ENCODE assay signal across 12 cellular contexts in the genomic region with DNA sequence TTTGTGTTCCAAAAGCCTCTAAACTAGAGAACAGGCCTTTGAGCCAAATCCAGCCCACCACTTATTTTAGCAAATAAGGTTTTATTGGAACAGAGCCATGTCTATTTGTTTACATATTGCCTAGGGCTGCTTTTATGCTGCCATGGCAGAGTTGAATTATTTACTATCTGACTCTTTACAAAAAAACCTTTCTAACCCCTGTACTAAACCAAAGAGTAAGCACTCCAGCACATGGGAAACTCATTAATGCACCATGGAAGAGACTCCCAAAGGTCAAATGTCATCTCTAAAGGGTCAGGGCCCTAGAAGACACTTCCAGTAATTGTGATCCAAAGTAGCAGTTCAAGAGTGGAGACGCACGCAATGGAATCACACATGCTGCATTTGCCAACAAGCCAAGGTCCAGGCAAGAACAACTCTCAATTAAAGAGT. TPM values are rescaled to one million over a fixed set of nuclear protein-coding genes. Genes with fewer than 3 reads are reported as not detected.
A peak's percentile ranks its signal among the peaks of the same experiment; 100 is the strongest.
DNase-seq lines count a peak whose midpoint lies in the region; ATAC-seq, FAIRE-seq and TF ChIP-seq lines count a peak whose summit lies in the region.
"Had no signal": no experiment of that assay in that cellular context is flagged by ENCODE, and none has a peak within 500 bp of the region (broad histone marks: within the 10 kb centered on the region; RNA-seq: fewer than 3 reads in every experiment).

No MANE protein-coding gene starts in this region.

- no peak for TF ChIP-seq CTCF in WTC11 (IDR thresholded peaks at IDR 0.05)
- no peak for TF ChIP-seq CTCF in HepG2 (CRISPR knock-in tag; IDR thresholded peaks at IDR 0.05)
- TF ChIP-seq CTCF in transverse colon (IDR thresholded peaks at IDR 0.05), result no peak

- H3K79me2 ChIP-seq in HepG2 (ENCODE audit: insufficient read depth, low read length), result peaks cover 78% of the 10 kb centered on the region

- H3K4me1 ChIP-seq in HepG2 (ENCODE audit: insufficient read depth, low read length) (peaks cover 65% of the 10 kb centered on the region), transverse colon (peaks cover 4 to 29% (median 12%) of the 10 kb centered on the region in 4 donors)

- H3K4me2 ChIP-seq in HepG2 (ENCODE audit: low read depth, low read length), result peak overlapping the region; percentile 74

- peaks cover 27% of the 10 kb centered on the region for H3K36me3 Mint-ChIP-seq in WTC11

- TF ChIP-seq EP300 in HepG2 (IDR thresholded peaks at IDR 0.05; ENCODE audit: low read depth in 2 of 2, low read length in 2 of 2), result peak in 1 of 2 experiments; percentile 49; a peak in 1 of 4 replicates
- TF ChIP-seq EP300 in HepG2 (CRISPR knock-in tag; IDR thresholded peaks at IDR 0.05; ENCODE audit: borderline replicate concordance), result no peak
- TF ChIP-seq EP300 in transverse colon (IDR thresholded peaks at IDR 0.05; ENCODE audit: low read depth), result no peak

- H3K9me3 ChIP-seq in HepG2 (ENCODE audit: low read length) (peaks cover 12% of the 10 kb centered on the region), transverse colon (peaks cover 4 to 12% of the 10 kb centered on the region in 2 donors)
- H3K9me3 ChIP-seq: SJSA1 had no signal

- H3K27me3 ChIP-seq in HepG2 (ENCODE audit: control insufficient read depth in 1 of 2, insufficient read depth in 2 of 2, low read length in 2 of 2), result no peaks in the 10 kb centered on the region
- no peaks in the 10 kb centered on the region for H3K27me3 ChIP-seq in transverse colon
- H3K27me3 ChIP-seq: SJSA1 had no signal

- DNase-seq in DMS53 (lab: John Stamatoyannopoulos, UW), result peak; percentile 5
- no peak for DNase-seq in DMS53 treated with DMSO at 0.1 percent for 48 hours (lab: John Stamatoyannopoulos, UW; ENCODE audit: unreplicated experiment)
- no peak for DNase-seq in WTC11 (ENCODE audit: low spot score)
- no peak for DNase-seq in HepG2 (ENCODE audit: low spot score)
- DNase-seq in transverse colon, result no peak
- no peak for DNase-seq in islet precursor cell
- DNase-seq: occipital lobe had no signal

- peak overlapping the region; percentile 75 for H3K4me3 Mint-ChIP-seq in WTC11

- intact Hi-C loops in HepG2 (cut with micrococcal nuclease; ENCODE audit: unreplicated experiment), result no loop called here
- intact Hi-C loops in transverse colon (cut with DNase I; ENCODE audit: low total_unique reads), result no loop called here

- H3K27ac ChIP-seq in HepG2 (ENCODE audit: extremely low read length, insufficient read depth, low read length), result peak overlapping the region; percentile 58
- peak overlapping the region; percentile 63 to 81 (median 67) for H3K27ac ChIP-seq in transverse colon
- H3K27ac ChIP-seq: SJSA1 had no signal

- TF ChIP-seq RAD21 in HepG2 (CRISPR knock-in tag; IDR thresholded peaks at IDR 0.05), result no peak

- no peak for TF ChIP-seq POLR2A in HepG2 (IDR thresholded peaks at IDR 0.05; ENCODE audit: insufficient read depth in 1 of 2, low read depth in 2 of 2, low read length in 2 of 2)
- no peak for TF ChIP-seq POLR2A in transverse colon (IDR thresholded peaks at IDR 0.05)

- no peak for ATAC-seq in WTC11
- ATAC-seq in HepG2, result peak; percentile 23; the same call in 2 of the 3 replicates
- no peak for ATAC-seq in GM21367 (IDR thresholded peaks at IDR 0.05; ENCODE audit: unreplicated experiment)
- ATAC-seq in GM19452 (IDR thresholded peaks at IDR 0.05; ENCODE audit: unreplicated experiment), result no peak
- ATAC-seq: K562 had no signal

- H2AFZ ChIP-seq in HepG2 (ENCODE audit: low read length), result peak overlapping the region; percentile 28

- no peaks in the 10 kb centered on the region for H3K27me3 Mint-ChIP-seq in WTC11 (ENCODE audit: low read depth)

- H4K20me1 ChIP-seq in HepG2 (ENCODE audit: insufficient read depth, low read length), result no peaks in the 10 kb centered on the region

- FAIRE-seq in HepG2 (lab: Jason Lieb, UNC), result no peak
- FAIRE-seq: bronchial epithelial cell, K562 had no signal

- WGBS in HepG2 (ENCODE audit: low lambda C conversion rate), result 14% methylated on average over 2 of the region's 2 CpGs
- 74 to 80% methylated on average over 1 to 2 of the region's 2 CpGs for WGBS in transverse colon (ENCODE audit: low coverage in 1 of 2), 2 donors

- CTCF ChIA-PET in WTC11 (lab: Charles Lee), result no interaction called here
- CTCF ChIA-PET in HepG2 (lab: Yijun Ruan, JAX; ENCODE audit: low intra/inter-chr PET ratio, low total read pairs), result no interaction called here

- peak overlapping the region; percentile 56 for H3K9ac ChIP-seq in HepG2 (ENCODE audit: insufficient read depth, low read depth, low read length)

- in situ Hi-C loops in HepG2 (cut with HindIII; ENCODE audit: extremely low pct_ligation_motif_present, low pct_unique_long_range_greater_than_20kb) (no loop called here), transverse colon (cut with MboI; ENCODE audit: low pct_ligation_motif_present in 1 of 4, low pct_unique_long_range_greater_than_20kb in 1 of 4, low sequenced_read_pairs in 3 of 4) (no loop called here)

- H3K4me3 ChIP-seq in HepG2 (replicated peaks in 1 of 3; ENCODE audit: insufficient read depth in 1 of 3, low read depth in 2 of 3, low read length in 3 of 3) (peak overlapping the region in 1 of 3 experiments; percentile 31; a peak in 1 of 6 replicates), transverse colon (no peak overlapping the region)
- H3K4me3 ChIP-seq: K562, SJSA1 had no signal

- POLR2A ChIA-PET in WTC11 (lab: Charles Lee), result interaction anchor here (2.8 kb wide), 1 partner anchor 23 kb away, joined by 12 read pairs; a partner anchor contains a TSS
- POLR2A ChIA-PET in HepG2 (lab: Yijun Ruan, JAX), result no interaction called here

- no TSS peak for BruUV-seq in HepG2 (replicated peaks; lab: Mats Ljungman, UMichigan)

- H3K36me3 ChIP-seq in HepG2 (replicated peaks in 1 of 2; ENCODE audit: control insufficient read depth in 1 of 2, insufficient read depth in 2 of 2, low read length in 2 of 2), result peaks cover 0 to 1% of the 10 kb centered on the region in 2 experiments; a peak in 1 of 5 replicates
- no peaks in the 10 kb centered on the region for H3K36me3 ChIP-seq in transverse colon
- H3K36me3 ChIP-seq: SJSA1 had no signal

- H3K4me1 Mint-ChIP-seq in WTC11, result peaks cover 64% of the 10 kb centered on the region

- H3K27ac Mint-ChIP-seq in WTC11, result peak overlapping the region; percentile 99

- H3K9me3 Mint-ChIP-seq in WTC11, result peaks cover 20% of the 10 kb centered on the region

TF ChIP-seq in WTC11, 78 proteins besides CTCF, POLR2A, EP300 and RAD21 (continues in another document):
- no peak for TF ChIP-seq ZNF263 (CRISPR knock-in tag; IDR thresholded peaks at IDR 0.05; ENCODE audit: low read depth)

RNA-seq across cellular contexts. Expression of a gene that starts 22.3 kb away (rescaled TPM):
- total RNA-seq in WTC11 (2021) (81.6 to 87.7 TPM (median 84.1 TPM) in 3 replicates), HepG2 (2016; rRNA removed; fragmentation: Illumina TruSeq; extraction: Trizol) (10.3 and 10.4 TPM in 2 replicates), transverse colon (10 to 100 TPM in 3 of 4 donors, 1 to 10 TPM in 1; 10.0 to 34.8 (median 19.5) TPM)
- total RNA-seq in HepG2 (2016; cell fraction: cytosol; rRNA removed; fragmentation: Illumina TruSeq; extraction: Trizol; ENCODE audit: low read depth), result 15.7 and 16.3 TPM in 2 replicates
- 9.3 and 10.1 TPM in 2 replicates for total RNA-seq in HepG2 (2016; cell fraction: insoluble cytoplasmic fraction; rRNA removed; fragmentation: Illumina TruSeq; extraction: Trizol)
- total RNA-seq in HepG2 (2016; cell fraction: membrane; rRNA removed; fragmentation: Illumina TruSeq; extraction: Trizol), result 10.0 and 10.5 TPM in 2 replicates
- total RNA-seq in HepG2 (2016; cell fraction: nucleus; rRNA removed; fragmentation: Illumina TruSeq; extraction: Trizol), result 13.6 and 13.9 TPM in 2 replicates
- polyA plus RNA-seq in HepG2 (2011; rRNA removed), result 19.5 and 28.6 TPM in 2 replicates
- 15.3 and 24.4 TPM in 2 replicates for polyA plus RNA-seq in HepG2 (2011; cell fraction: cytosol; rRNA removed)
- polyA plus RNA-seq in HepG2 (2011; cell fraction: nucleus; rRNA removed), result 25.7 and 37.4 TPM in 2 replicates
- 15.1 and 15.2 TPM in 2 replicates for polyA plus RNA-seq in HepG2 (2012)
- polyA plus RNA-seq in HepG2 (2016; cell fraction: cytosol; fragmentation: Illumina TruSeq; extraction: Trizol; ENCODE audit: low read depth), result 3.0 and 3.8 TPM in 2 replicates
- polyA plus RNA-seq in HepG2 (2016; cell fraction: insoluble cytoplasmic fraction; fragmentation: Illumina TruSeq; extraction: Trizol; ENCODE audit: low read depth), result 9.7 and 12.3 TPM in 2 replicates
- polyA plus RNA-seq in HepG2 (2016; cell fraction: membrane; fragmentation: Illumina TruSeq; extraction: Trizol; ENCODE audit: low read depth), result 5.5 and 5.6 TPM in 2 replicates
- 8.8 and 10.8 TPM in 2 replicates for polyA plus RNA-seq in HepG2 (2016; cell fraction: nucleus; fragmentation: Illumina TruSeq; extraction: Trizol; ENCODE audit: insufficient read depth, low read depth)
- 52.4 and 58.7 TPM in 2 replicates for polyA minus RNA-seq in HepG2 (2011; rRNA and poly(A)+ RNA removed; ENCODE audit: low replicate concordance)
- 23.8 and 35.0 TPM in 2 replicates for polyA minus RNA-seq in HepG2 (2011; cell fraction: cytosol; rRNA and poly(A)+ RNA removed)
- 44.6 and 59.5 TPM in 2 replicates for polyA minus RNA-seq in HepG2 (2011; cell fraction: nucleus; rRNA and poly(A)+ RNA removed)

RNA-seq across cellular contexts. Expression of a gene that starts 22.8 kb away (rescaled TPM):
- total RNA-seq in WTC11 (2021) (6.4 to 6.7 TPM (median 6.5 TPM) in 3 replicates), HepG2 (2016; rRNA removed; fragmentation: Illumina TruSeq; extraction: Trizol) (0.55 and 0.66 TPM in 2 replicates), transverse colon (1 to 10 TPM in 2 of 4 donors, under 1 TPM in 1, not detected in 1; 0.41 to 5.4 (median 1.6) TPM)
- not detected in 2 replicates for total RNA-seq in HepG2 (2016; cell fraction: cytosol; rRNA removed; fragmentation: Illumina TruSeq; extraction: Trizol; ENCODE audit: low read depth)
- 0.54 TPM in 2 replicates for total RNA-seq in HepG2 (2016; cell fraction: insoluble cytoplasmic fraction; rRNA removed; fragmentation: Illumina TruSeq; extraction: Trizol)
- 0.28 and 0.53 TPM in 2 replicates for total RNA-seq in HepG2 (2016; cell fraction: membrane; rRNA removed; fragmentation: Illumina TruSeq; extraction: Trizol)
- 0.63 and 1.2 TPM in 2 replicates for total RNA-seq in HepG2 (2016; cell fraction: nucleus; rRNA removed; fragmentation: Illumina TruSeq; extraction: Trizol)
- 0.51 and 0.73 TPM in 2 replicates for polyA plus RNA-seq in HepG2 (2011; rRNA removed)
- polyA plus RNA-seq in HepG2 (2011; cell fraction: cytosol; rRNA removed), result 0.31 and 0.36 TPM in 2 replicates
- polyA plus RNA-seq in HepG2 (2011; cell fraction: nucleus; rRNA removed), result 0.37 and 0.59 TPM in 2 replicates
- 0.23 and 0.52 TPM in 2 replicates for polyA plus RNA-seq in HepG2 (2012)
- polyA plus RNA-seq in HepG2 (2016; cell fraction: cytosol; fragmentation: Illumina TruSeq; extraction: Trizol; ENCODE audit: low read depth), result not detected in 2 replicates
- 0.76 and 0.84 TPM in 2 replicates for polyA plus RNA-seq in HepG2 (2016; cell fraction: insoluble cytoplasmic fraction; fragmentation: Illumina TruSeq; extraction: Trizol; ENCODE audit: low read depth)
- polyA plus RNA-seq in HepG2 (2016; cell fraction: membrane; fragmentation: Illumina TruSeq; extraction: Trizol; ENCODE audit: low read depth), result 0.13 and 0.15 TPM in 2 replicates
- 0.71 and 1.2 TPM in 2 replicates for polyA plus RNA-seq in HepG2 (2016; cell fraction: nucleus; fragmentation: Illumina TruSeq; extraction: Trizol; ENCODE audit: insufficient read depth, low read depth)
- 2.4 and 7.7 TPM in 2 replicates for polyA minus RNA-seq in HepG2 (2011; rRNA and poly(A)+ RNA removed; ENCODE audit: low replicate concordance)
- polyA minus RNA-seq in HepG2 (2011; cell fraction: cytosol; rRNA and poly(A)+ RNA removed), result 0.53 TPM in 1 of 2 replicates, not detected in the other
- 2.4 and 3.1 TPM in 2 replicates for polyA minus RNA-seq in HepG2 (2011; cell fraction: nucleus; rRNA and poly(A)+ RNA removed)
- total RNA-seq: K562 had no signal
- polyA plus RNA-seq: K562 had no signal
